In the genomic region with DNA sequence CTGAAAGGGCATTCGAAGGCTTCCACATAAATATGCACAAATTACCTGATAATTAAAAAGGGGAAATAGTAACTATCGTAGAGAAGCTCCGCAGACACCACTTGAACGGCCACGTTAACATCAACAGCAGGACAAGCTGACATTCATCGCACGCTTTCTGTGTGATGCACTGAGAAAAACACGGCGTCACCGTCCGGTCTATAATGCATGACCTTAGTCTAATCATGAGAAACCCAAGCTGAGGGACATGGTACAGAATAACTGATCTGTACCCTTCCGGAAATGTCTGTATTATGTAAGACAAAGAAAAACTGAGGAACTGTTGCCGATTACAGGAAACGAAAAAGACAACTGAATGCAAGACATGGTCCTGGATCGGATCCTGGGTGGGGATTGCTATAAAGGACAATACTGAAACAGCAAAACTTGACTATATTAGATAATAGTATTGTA, we compare ENCODE assay signal across 8 cellular contexts. TPM values are rescaled to one million over a fixed set of nuclear protein-coding genes. Genes with fewer than 3 reads are reported as not detected.
DNase-seq lines count a peak whose midpoint lies in the region; ATAC-seq, FAIRE-seq and TF ChIP-seq lines count a peak whose summit lies in the region.

No MANE protein-coding gene starts in this region.

- peak overlapping the region; percentile 5 for H4K12ac ChIP-seq in trophoblast cell (ENCODE audit: low read depth, low read length)

- H3K79me2 ChIP-seq in trophoblast cell (ENCODE audit: control insufficient read depth, insufficient read depth, low read length, poor library complexity): peaks cover 13% of the 10 kb centered on the region

- ATAC-seq in HG02588 (IDR thresholded peaks at IDR 0.05; ENCODE audit: unreplicated experiment): peak; percentile 11

- H3K27me3 ChIP-seq in esophagus squamous epithelium: no peaks in the 10 kb centered on the region
- H3K27me3 ChIP-seq in trophoblast cell (ENCODE audit: insufficient read depth, low read length): no peaks in the 10 kb centered on the region

- intact Hi-C loops in esophagus squamous epithelium (cut with DNase I): no loop called here

- peak overlapping the region; percentile 29 for H3K4ac ChIP-seq in trophoblast cell (ENCODE audit: low read depth, low read length)

- FAIRE-seq in urothelium cell line (lab: Jason Lieb, UNC): no peak

- 2 to 5% methylated on average over 15 of the region's 15 CpGs for WGBS in esophagus squamous epithelium, 2 donors
- WGBS in trophoblast cell (ENCODE audit: extremely low coverage, insufficient coverage, insufficient read length): no CpG with 5 or more reads among the region's 15 CpGs

- peak overlapping the region; percentile 27 to 98 (median 90) for H3K4me3 ChIP-seq in esophagus squamous epithelium
- H3K4me3 ChIP-seq in trophoblast cell (ENCODE audit: low read depth, low read length): no peak overlapping the region

- no peak overlapping the region for H3K23ac ChIP-seq in trophoblast cell (ENCODE audit: low read length)

- peak overlapping the region; percentile 75 for H2BK12ac ChIP-seq in trophoblast cell (ENCODE audit: low read length)

- H3K79me1 ChIP-seq in trophoblast cell (ENCODE audit: low read length): peaks cover 31% of the 10 kb centered on the region

- H4K91ac ChIP-seq in trophoblast cell (ENCODE audit: low read depth, low read length): peak overlapping the region; percentile 75

- H2AK5ac ChIP-seq in trophoblast cell (ENCODE audit: low read length): no peak overlapping the region

- peak overlapping the region; percentile 83 for H3K14ac ChIP-seq in trophoblast cell (ENCODE audit: low read length)

- peak overlapping the region; percentile 61 for H3K18ac ChIP-seq in trophoblast cell (ENCODE audit: low read length)

- in situ Hi-C loops in GM13977 (cut with MboI; ENCODE audit: low pct_unique_long_range_greater_than_20kb, low sequenced_read_pairs, unreplicated experiment): no loop called here

- no peak for TF ChIP-seq POLR2A in esophagus squamous epithelium (IDR thresholded peaks at IDR 0.05)

- peak overlapping the region; percentile 77 to 99 (median 87) for H3K27ac ChIP-seq in esophagus squamous epithelium
- peak overlapping the region; percentile 58 for H3K27ac ChIP-seq in trophoblast cell (ENCODE audit: low read depth, low read length)

- H3K4me1 ChIP-seq in esophagus squamous epithelium: peaks cover 25 to 76% (median 33%) of the 10 kb centered on the region in 3 donors
- peaks cover 10 to 33% of the 10 kb centered on the region in 2 experiments for H3K4me1 ChIP-seq in trophoblast cell (ENCODE audit: control insufficient read depth in 1 of 2, insufficient read depth in 2 of 2, low read length in 2 of 2)

- H3K9me3 ChIP-seq in esophagus squamous epithelium (no peaks in the 10 kb centered on the region), trophoblast cell (ENCODE audit: insufficient read depth, low read depth, low read length) (no peaks in the 10 kb centered on the region)

- H2BK120ac ChIP-seq in trophoblast cell (ENCODE audit: insufficient read depth, low read length, poor library complexity): peak overlapping the region; percentile 21

- H3K9ac ChIP-seq in trophoblast cell (ENCODE audit: low read length): no peak overlapping the region

- DNase-seq in GM13977 (ENCODE audit: low spot score) (peak; percentile 50), NCI-H2196 treated with DMSO at 0.1 percent for 48 hours (lab: John Stamatoyannopoulos, UW; ENCODE audit: unreplicated experiment) (peak; percentile 70), esophagus squamous epithelium (lab: John Stamatoyannopoulos, UW) (no peak), trophoblast cell (peak; percentile 66 to 76), urothelium cell line (ENCODE audit: low spot score) (no peak), HuH-7.5 (ENCODE audit: low spot score) (no peak)
- DNase-seq in activated CD8-positive, alpha-beta memory T cell treated with anti-CD3 and anti-CD28 coated beads, Interleukin-2, amount 50 U/mL, for 4 hours: peak; percentile 44

- H4K8ac ChIP-seq in trophoblast cell (ENCODE audit: low read depth, low read length): peak overlapping the region; percentile 37

- peak overlapping the region; percentile 40 for H3K4me2 ChIP-seq in trophoblast cell (ENCODE audit: low read length)

- peaks cover 0 to 26% (median 7%) of the 10 kb centered on the region in 3 donors for H3K36me3 ChIP-seq in esophagus squamous epithelium
- H3K36me3 ChIP-seq in trophoblast cell (ENCODE audit: control insufficient read depth in 1 of 2, insufficient read depth in 2 of 2, low read length in 2 of 2): peaks cover 6 to 12% of the 10 kb centered on the region in 2 experiments

- TF ChIP-seq CTCF in GM13977 (IDR thresholded peaks at IDR 0.05; ENCODE audit: extremely low read depth, insufficient read depth, missing control alignments): no peak
- TF ChIP-seq CTCF in esophagus squamous epithelium (IDR thresholded peaks at IDR 0.05): no peak

- peak overlapping the region; percentile 78 for H2BK5ac ChIP-seq in trophoblast cell (ENCODE audit: low read depth, low read length, poor library complexity)

- peak overlapping the region; percentile 37 for H2AFZ ChIP-seq in trophoblast cell (ENCODE audit: insufficient read depth, low read length, poor library complexity)

RNA-seq across cellular contexts. Expression of a gene that starts 0.7 kb away (rescaled TPM):
- 10 to 100 TPM; 80.1 to 98.5 (median 84.5) TPM for total RNA-seq in esophagus squamous epithelium
- 75.2 TPM in 2 replicates for polyA plus RNA-seq in trophoblast cell (2013)

RNA-seq across cellular contexts. Expression of a gene that starts 14.7 kb away (rescaled TPM):
- total RNA-seq in esophagus squamous epithelium: 10 to 100 TPM; 18.7 to 36.8 (median 20.9) TPM
- 31.6 and 32.5 TPM in 2 replicates for polyA plus RNA-seq in trophoblast cell (2013)

RNA-seq across cellular contexts. Expression of a gene that starts 45.9 kb away (rescaled TPM):
- total RNA-seq in esophagus squamous epithelium: 1 to 10 TPM; 2.0 to 4.5 (median 3.2) TPM
- polyA plus RNA-seq in trophoblast cell (2013): 0.19 and 0.27 TPM in 2 replicates

Comparison
In these comparisons a context has a peak if more than half of its experiments do, and no peak if none do; other contexts are left out.
1. DNase-seq: peak in GM13977 (single experiment), NCI-H2196 treated with DMSO at 0.1 percent for 48 hours (single experiment), activated CD8-positive, alpha-beta memory T cell treated with anti-CD3 and anti-CD28 coated beads, Interleukin-2, amount 50 U/mL, for 4 hours (single experiment) and trophoblast cell (2 of 2); none in esophagus squamous epithelium (single experiment), urothelium cell line (single experiment) and HuH-7.5 (single experiment).